8 cellular contexts compared by ENCODE assay signal in genomic region chr20:43751167-43752050, GRCh38. TPM values are rescaled to one million over a fixed set of nuclear protein-coding genes. Genes with fewer than 3 reads are reported as not detected.
DNase-seq lines count a peak whose midpoint lies in the region; ATAC-seq, FAIRE-seq and TF ChIP-seq lines count a peak whose summit lies in the region.

No MANE protein-coding gene starts in this region.

- H3K9me3 Mint-ChIP-seq in type B pancreatic cell = peaks cover 4% of the 10 kb centered on the region

- H4K20me1 ChIP-seq in KMS-11 (ENCODE audit: insufficient read depth) = no peaks in the 10 kb centered on the region

- FAIRE-seq in GM12892 (lab: Jason Lieb, UNC) = peak; percentile 96

- H3K27ac Mint-ChIP-seq in type B pancreatic cell = no peak overlapping the region

- peak overlapping the region; percentile 75 for H3K4me2 ChIP-seq in KMS-11

- peak; percentile 77 for ATAC-seq in GM21619 (IDR thresholded peaks at IDR 0.05; ENCODE audit: unreplicated experiment)

- no peak for TF ChIP-seq EP300 in sigmoid colon (IDR thresholded peaks at IDR 0.05)

- H2AFZ ChIP-seq in KMS-11 (ENCODE audit: low read depth) = peak overlapping the region; percentile 14; the same call in 1 of the 2 replicates

- no peaks in the 10 kb centered on the region for H3K4me1 Mint-ChIP-seq in type B pancreatic cell (ENCODE audit: unreplicated experiment)

- H3K27ac ChIP-seq in KMS-11 (peak overlapping the region; percentile 97), neutrophil (peak overlapping the region; percentile 74), sigmoid colon (peak overlapping the region in 1 of 4 donors; percentile 81)

- no peaks in the 10 kb centered on the region for H3K36me3 Mint-ChIP-seq in type B pancreatic cell

- peaks cover 63% of the 10 kb centered on the region for H3K4me1 ChIP-seq in KMS-11 (ENCODE audit: low read depth, poor library complexity, severe bottlenecking)
- peaks cover 72 to 77% of the 10 kb centered on the region in 2 experiments for H3K4me1 ChIP-seq in neutrophil (ENCODE audit: control insufficient read depth in 1 of 2, insufficient read depth in 1 of 2, low read depth in 1 of 2, low read length in 1 of 2)
- H3K4me1 ChIP-seq in sigmoid colon = peaks cover 0 to 8% (median 0%) of the 10 kb centered on the region in 4 donors

- H3K4me3 ChIP-seq in KMS-11 (IDR thresholded peaks at IDR 0.05; ENCODE audit: insufficient read depth, low read depth, low read length) (no peak overlapping the region), neutrophil (ENCODE audit: low read depth in 1 of 2, low read length in 1 of 2) (peak overlapping the region; percentile 40 to 50), sigmoid colon (no peak overlapping the region)

- H3K27me3 ChIP-seq in KMS-11 (ENCODE audit: insufficient read depth, low read depth) (no peaks in the 10 kb centered on the region), neutrophil (no peaks in the 10 kb centered on the region), sigmoid colon (peaks cover 0 to 14% (median 0%) of the 10 kb centered on the region in 3 donors)

- peaks cover 42% of the 10 kb centered on the region for H3K27me3 Mint-ChIP-seq in type B pancreatic cell

- H3K4me3 Mint-ChIP-seq in type B pancreatic cell = no peak overlapping the region

- H3K9ac ChIP-seq in KMS-11 = peak overlapping the region; percentile 73

- no peaks in the 10 kb centered on the region for H3K79me2 ChIP-seq in KMS-11 (ENCODE audit: insufficient read depth, low read depth)

- H3K9me3 ChIP-seq in neutrophil = no peaks in the 10 kb centered on the region
- H3K9me3 ChIP-seq in sigmoid colon = no peaks in the 10 kb centered on the region

- TF ChIP-seq CTCF in KMS-11 (conservative IDR thresholded peaks at IDR 0.05; ENCODE audit: low read depth, low read length) = no peak
- TF ChIP-seq CTCF in neutrophil (IDR thresholded peaks at IDR 0.05) = no peak
- no peak for TF ChIP-seq CTCF in type B pancreatic cell (conservative IDR thresholded peaks at IDR 0.05)
- no peak for TF ChIP-seq CTCF in sigmoid colon (IDR thresholded peaks at IDR 0.05)

- DNase-seq in GM12892 (ENCODE audit: insufficient read length) (peak; percentile 57), posterior vena cava (ENCODE audit: low spot score) (no peak), type B pancreatic cell (ENCODE audit: extremely low spot score, unreplicated experiment) (no peak), sigmoid colon (no peak)
- peak; percentile 77 for DNase-seq in activated T-cell treated with anti-CD3 and anti-CD28 coated beads, Interleukin-2, amount 50 U/mL, for 48 hours

- intact Hi-C loops in posterior vena cava (cut with DNase I) (no loop called here), sigmoid colon (cut with DNase I) (no loop called here)

- 60 to 81% methylated on average over 11 of the region's 11 CpGs for WGBS in sigmoid colon, 2 donors

- no peaks in the 10 kb centered on the region for H3K36me3 ChIP-seq in KMS-11 (ENCODE audit: insufficient read depth)
- H3K36me3 ChIP-seq in neutrophil = no peaks in the 10 kb centered on the region
- no peaks in the 10 kb centered on the region for H3K36me3 ChIP-seq in sigmoid colon

- peak; percentile 51 for TF ChIP-seq POLR2A in GM12892 (IDR thresholded peaks at IDR 0.05; ENCODE audit: low read depth, low read length)
- TF ChIP-seq POLR2A in sigmoid colon (IDR thresholded peaks at IDR 0.05) = no peak

RNA-seq across cellular contexts. Expression of gene GTSF1L, which starts 24.6 kb away (rescaled TPM):
- polyA plus RNA-seq in GM12892 (2012; ENCODE audit: missing spikeins) = not detected
- total RNA-seq in posterior vena cava (not detected), type B pancreatic cell (ENCODE audit: low replicate concordance) (not detected in 2 replicates), sigmoid colon (not detected)
- polyA plus RNA-seq in sigmoid colon = under 1 TPM in 1 of 3 donors, not detected in 2; 0.17 TPM

Comparison
In these comparisons a context has a peak if more than half of its experiments do, and no peak if none do; other contexts are left out.
1. DNase-seq: peak in GM12892 (single experiment) and activated T-cell treated with anti-CD3 and anti-CD28 coated beads, Interleukin-2, amount 50 U/mL, for 48 hours (2 of 2); none in posterior vena cava (single experiment), type B pancreatic cell (single experiment) and sigmoid colon (single experiment).
2. H3K4me3 ChIP-seq: peak in neutrophil (2 of 2); none in KMS-11 (single experiment) and sigmoid colon (0 of 4).